ENCODE assay signal across 8 cellular contexts in the genomic region with DNA sequence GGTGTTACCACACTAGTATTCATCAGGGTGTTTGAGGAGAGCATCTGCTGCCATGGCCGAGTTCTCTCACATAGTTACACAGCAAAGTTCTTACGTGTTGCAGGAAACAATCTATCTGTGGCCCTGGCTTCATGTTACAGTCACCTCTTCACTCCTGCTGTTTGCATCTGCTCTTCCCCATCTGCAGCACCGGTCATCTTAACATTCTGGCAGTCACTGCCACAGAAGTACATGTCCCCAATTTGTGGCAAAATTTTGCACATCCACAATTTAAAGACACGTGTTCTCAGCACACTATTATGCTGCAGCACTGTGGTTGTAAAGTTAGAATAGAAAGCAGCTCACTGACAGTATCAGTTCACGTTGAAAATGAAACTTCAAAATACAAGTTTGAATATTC. TPM values are rescaled to one million over a fixed set of nuclear protein-coding genes. Genes with fewer than 3 reads are reported as not detected.
DNase-seq lines count a peak whose midpoint lies in the region; ATAC-seq and TF ChIP-seq lines count a peak whose summit lies in the region.

No MANE protein-coding gene starts in this region.

- no peaks in the 10 kb centered on the region for H3K4me1 ChIP-seq in body of pancreas

- no peak for TF ChIP-seq POLR2A in body of pancreas (IDR thresholded peaks at IDR 0.05)

- POLR2A ChIA-PET in HEK293T (lab: Yijun Ruan, JAX): interaction anchor here (3.9 kb wide), 1 partner anchor 23 kb away, joined by 21 read pairs; a partner anchor contains a TSS

- no peaks in the 10 kb centered on the region for H3K27me3 ChIP-seq in body of pancreas

- H3K36me3 ChIP-seq in body of pancreas (replicated peaks in 1 of 2; ENCODE audit: insufficient read depth in 1 of 2, low read depth in 2 of 2): no peaks in the 10 kb centered on the region

- no peaks in the 10 kb centered on the region for H3K9me3 ChIP-seq in body of pancreas

- intact Hi-C loops in body of pancreas (cut with DNase I): no loop called here

- peak overlapping the region in 1 of 2 donors; percentile 21 for H3K4me3 ChIP-seq in foreskin fibroblast (ENCODE audit: low read depth in 1 of 2, low read length in 2 of 2)
- no peak overlapping the region for H3K4me3 ChIP-seq in body of pancreas

- DNase-seq in NCI-H2107 treated with DMSO at 0.1 percent for 48 hours (lab: John Stamatoyannopoulos, UW; ENCODE audit: unreplicated experiment): peak; percentile 87
- peak; percentile 32 to 49 for DNase-seq in foreskin fibroblast
- DNase-seq in HEK293T (ENCODE audit: extremely low spot score): no peak
- no peak for DNase-seq in body of pancreas
- no peak for DNase-seq in foreskin melanocyte
- DNase-seq in stimulated activated CD4-positive, alpha-beta T cell treated with anti-CD3 and anti-CD28 coated beads, Interleukin-4, amount 100 ng/mL, for 1 hour: no peak

- 22 to 35% methylated on average over 5 of the region's 5 CpGs for WGBS in body of pancreas, 2 donors

- ATAC-seq in GM18508 (IDR thresholded peaks at IDR 0.05; ENCODE audit: insufficient read depth, unreplicated experiment): peak; percentile 29
- peak; percentile 40 for ATAC-seq in GM21717 (IDR thresholded peaks at IDR 0.05; ENCODE audit: unreplicated experiment)
- ATAC-seq in body of pancreas: no peak

- CTCF ChIA-PET in HEK293T (lab: Yijun Ruan, JAX): interaction anchor here (0.6 kb wide), 1 partner anchor 85 kb away, joined by 4 read pairs; no protein-coding TSS in a partner anchor

- no peak for TF ChIP-seq CTCF in foreskin fibroblast (IDR thresholded peaks at IDR 0.05; ENCODE audit: low read depth, low read length)
- TF ChIP-seq CTCF in body of pancreas (IDR thresholded peaks at IDR 0.05): no peak

- H3K27ac ChIP-seq in body of pancreas: no peak overlapping the region

TF ChIP-seq in HEK293T, 16 proteins besides CTCF, POLR2A, EP300 and RAD21:
- TF ChIP-seq FOXM1 (IDR thresholded peaks at IDR 0.05; ENCODE audit: borderline replicate concordance) (no peak), ARNT (IDR thresholded peaks at IDR 0.05) (no peak), TARDBP (IDR thresholded peaks at IDR 0.05) (no peak), LEF1 (IDR thresholded peaks at IDR 0.05; ENCODE audit: borderline replicate concordance) (no peak), ZNF384 (IDR thresholded peaks at IDR 0.05) (no peak), BHLHE40 (IDR thresholded peaks at IDR 0.05; ENCODE audit: borderline replicate concordance) (no peak), SP1 (IDR thresholded peaks at IDR 0.05) (no peak), SUZ12 (IDR thresholded peaks at IDR 0.05) (no peak), FOXA1 (IDR thresholded peaks at IDR 0.05) (no peak), L3MBTL2 (conservative IDR thresholded peaks at IDR 0.05) (no peak), CTBP1 (IDR thresholded peaks at IDR 0.05; ENCODE audit: borderline replicate concordance) (no peak), NFRKB (IDR thresholded peaks at IDR 0.05) (no peak), FOXK2 (IDR thresholded peaks at IDR 0.05) (no peak), ELF4 (IDR thresholded peaks at IDR 0.05) (no peak)

RNA-seq across cellular contexts. Expression of a gene that starts 23.2 kb away (rescaled TPM):
- total RNA-seq in body of pancreas: 10 to 100 TPM in 1 of 2 donors, 1 to 10 TPM in 1; 7.9 to 13.2 TPM

RNA-seq across cellular contexts. Expression of a gene that starts 47.6 kb away (rescaled TPM):
- 1 to 10 TPM; 6.6 to 9.9 TPM for total RNA-seq in body of pancreas

RNA-seq across cellular contexts. Expression of a gene that starts 47.8 kb away (rescaled TPM):
- 1 to 10 TPM in 1 of 2 donors, under 1 TPM in 1; 0.66 to 1.0 TPM for total RNA-seq in body of pancreas

RNA-seq across cellular contexts. Expression of a gene that starts 54.4 kb away (rescaled TPM):
- 100 to 1,000 TPM in 1 of 2 donors, 10 to 100 TPM in 1; 53.4 to 145 TPM for total RNA-seq in body of pancreas

Comparison
In these comparisons a context has a peak if more than half of its experiments do, and no peak if none do; other contexts are left out.
1. DNase-seq: peak in NCI-H2107 treated with DMSO at 0.1 percent for 48 hours (single experiment) and foreskin fibroblast (2 of 2); none in HEK293T (single experiment), body of pancreas (0 of 4), foreskin melanocyte (single experiment) and stimulated activated CD4-positive, alpha-beta T cell treated with anti-CD3 and anti-CD28 coated beads, Interleukin-4, amount 100 ng/mL, for 1 hour (single experiment).